ENCODE assay signal across 11 cellular contexts in genomic region chr13:99354371-99354951, GRCh38. TPM values are rescaled to one million over a fixed set of nuclear protein-coding genes. Genes with fewer than 3 reads are reported as not detected.
DNase-seq lines count a peak whose midpoint lies in the region; ATAC-seq and TF ChIP-seq lines count a peak whose summit lies in the region.
"Had no signal": no experiment of that assay in that cellular context is flagged by ENCODE, and none has a peak within 500 bp of the region (broad histone marks: within the 10 kb centered on the region; RNA-seq: fewer than 3 reads in every experiment).

No MANE protein-coding gene starts in this region.

- no peaks in the 10 kb centered on the region for H3K27me3 Mint-ChIP-seq in activated T-helper 2 cell treated with anti-CD3 and anti-CD28 coated beads, Interferon-gamma antibody, Interleukin-2, Interleukin-4, amounts not matched to agents 10 μg/mL and 5 μg/mL and 100 μg/mL, durations not matched to agents 14 hours and 24 hours and 36 hours (ENCODE audit: low read depth)
- H3K27me3 Mint-ChIP-seq in natural killer cell (ENCODE audit: low read depth in 2 of 2), result no peaks in the 10 kb centered on the region

- H3K36me3 Mint-ChIP-seq in activated T-helper 2 cell treated with anti-CD3 and anti-CD28 coated beads, Interferon-gamma antibody, Interleukin-2, Interleukin-4, amounts not matched to agents 10 μg/mL and 5 μg/mL and 100 μg/mL, durations not matched to agents 14 hours and 24 hours and 36 hours (ENCODE audit: low read depth), result peaks cover 62% of the 10 kb centered on the region
- H3K36me3 Mint-ChIP-seq in natural killer cell, result peaks cover 14% of the 10 kb centered on the region

- H3K9me3 Mint-ChIP-seq in activated T-helper 2 cell treated with anti-CD3 and anti-CD28 coated beads, Interferon-gamma antibody, Interleukin-2, Interleukin-4, amounts not matched to agents 10 μg/mL and 5 μg/mL and 100 μg/mL, durations not matched to agents 14 hours and 24 hours and 36 hours, result no peaks in the 10 kb centered on the region
- H3K9me3 Mint-ChIP-seq in natural killer cell, result no peaks in the 10 kb centered on the region

- peak; percentile 30 for DNase-seq in GDM1 (lab: John Stamatoyannopoulos, UW)
- DNase-seq in activated T-helper 2 cell treated with anti-CD3 and anti-CD28 coated beads, Interferon-gamma antibody, Interleukin-2, Interleukin-4, amounts not matched to agents 10 μg/mL and 5 μg/mL and 100 μg/mL, durations not matched to agents 14 hours and 24 hours and 36 hours (ENCODE audit: low spot score), result no peak
- no peak for DNase-seq in natural killer cell
- DNase-seq in GM03348 (ENCODE audit: low spot score), result no peak
- DNase-seq in NCI-H187 (lab: John Stamatoyannopoulos, UW), result no peak
- no peak for DNase-seq in GM10248 (ENCODE audit: extremely low spot score)
- DNase-seq: amygdala, SHP77 treated with DMSO at 0.1 percent for 48 hours had no signal

- TF ChIP-seq CTCF in natural killer cell (IDR thresholded peaks at IDR 0.05), result no peak
- no peak for TF ChIP-seq CTCF in GM10248 (IDR thresholded peaks at IDR 0.05; ENCODE audit: control extremely low read depth, extremely low read depth, low read depth, missing control alignments)

- peak overlapping the region; percentile 98 for H3K27ac Mint-ChIP-seq in activated T-helper 2 cell treated with anti-CD3 and anti-CD28 coated beads, Interferon-gamma antibody, Interleukin-2, Interleukin-4, amounts not matched to agents 10 μg/mL and 5 μg/mL and 100 μg/mL, durations not matched to agents 14 hours and 24 hours and 36 hours
- peak overlapping the region; percentile 89 to 91 for H3K27ac Mint-ChIP-seq in natural killer cell

- intact Hi-C loops in activated T-helper 2 cell treated with anti-CD3 and anti-CD28 coated beads, Interferon-gamma antibody, Interleukin-2, Interleukin-4, amounts not matched to agents 10 μg/mL and 5 μg/mL and 100 μg/mL, durations not matched to agents 14 hours and 24 hours and 36 hours (cut with micrococcal nuclease), result no loop called here
- intact Hi-C loops in natural killer cell (cut with micrococcal nuclease), result loop anchor here (5.0 to 10.0 kb wide), 2 partner anchors 47 to 180 kb away; partner anchors contain the start of gene GPR183

- H3K4me3 Mint-ChIP-seq in activated T-helper 2 cell treated with anti-CD3 and anti-CD28 coated beads, Interferon-gamma antibody, Interleukin-2, Interleukin-4, amounts not matched to agents 10 μg/mL and 5 μg/mL and 100 μg/mL, durations not matched to agents 14 hours and 24 hours and 36 hours (ENCODE audit: low read depth), result peak overlapping the region; percentile 67
- H3K4me3 Mint-ChIP-seq in natural killer cell, result peak overlapping the region; percentile 67

- ATAC-seq in HG02642 (IDR thresholded peaks at IDR 0.05; ENCODE audit: poor library complexity, unreplicated experiment) (peak; percentile 25), natural killer cell (no peak), HG02885 (IDR thresholded peaks at IDR 0.05; ENCODE audit: poor library complexity, unreplicated experiment) (no peak)

- CTCF ChIA-PET in GM10248 (lab: Yijun Ruan, JAX), result interaction anchor here (0.7 to 3.9 kb wide), 15 partner anchors 11 to 178 kb away, joined by 3 to 19 read pairs (median 4); no protein-coding TSS in a partner anchor

- H3K4me1 Mint-ChIP-seq in activated T-helper 2 cell treated with anti-CD3 and anti-CD28 coated beads, Interferon-gamma antibody, Interleukin-2, Interleukin-4, amounts not matched to agents 10 μg/mL and 5 μg/mL and 100 μg/mL, durations not matched to agents 14 hours and 24 hours and 36 hours (ENCODE audit: low read depth), result peaks cover 89% of the 10 kb centered on the region
- peaks cover 81 to 83% of the 10 kb centered on the region in 2 donors for H3K4me1 Mint-ChIP-seq in natural killer cell

- POLR2A ChIA-PET in GM10248 (lab: Yijun Ruan, JAX), result interaction anchor here (0.6 to 1.2 kb wide), 3 partner anchors 12 to 86 kb away, joined by 3 to 5 read pairs (median 4); no protein-coding TSS in a partner anchor

RNA-seq across cellular contexts. Expression of gene GPR183, which starts 47.3 kb away (rescaled TPM):
- total RNA-seq in activated T-helper 2 cell treated with anti-CD3 and anti-CD28 coated beads, Interferon-gamma antibody, Interleukin-2, Interleukin-4, amounts not matched to agents 10 μg/mL and 5 μg/mL and 100 μg/mL, durations not matched to agents 14 hours and 24 hours and 36 hours, result 143 and 147 TPM in 2 replicates
- 10 to 100 TPM; 20.0 to 47.0 (median 41.1) TPM for total RNA-seq in natural killer cell
- total RNA-seq: H1 had no signal
